ENCODE assay signal across 19 cellular contexts in the genomic region with DNA sequence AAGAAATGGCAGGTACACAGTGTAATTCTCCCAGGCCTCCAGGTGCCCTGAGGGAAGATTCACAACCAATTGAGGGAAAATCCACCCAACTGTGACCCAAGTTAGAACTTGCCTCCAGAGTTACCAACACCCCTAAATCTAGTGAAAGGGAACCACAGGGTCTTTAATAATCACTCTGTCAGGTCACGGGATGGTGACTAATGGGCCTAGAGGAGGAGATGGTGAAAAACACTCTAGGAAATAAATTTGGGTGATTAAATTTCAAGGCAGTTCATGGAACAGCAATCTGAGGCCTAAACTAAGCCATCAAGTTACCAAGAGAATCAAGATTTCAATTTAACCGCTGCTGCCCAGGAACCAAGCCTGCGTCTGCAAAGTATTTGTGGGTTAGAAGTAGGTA.
"Had no signal": no experiment of that assay in that cellular context is flagged by ENCODE, and none has a peak within 500 bp of the region (broad histone marks: within the 10 kb centered on the region; RNA-seq: fewer than 3 reads in every experiment).

No MANE protein-coding gene starts in this region.

- ATAC-seq: body of pancreas; effector memory CD8-positive, alpha-beta T cell; gastroesophageal sphincter; stimulated activated naive B cell treated with anti-CD40 and anti-IgM and Interleukin-4, amounts not matched to agents 10 μg/mL and 1 μg/mL and 100 μg/mL, for 72 hours had no signal

- H3K4me1 ChIP-seq: body of pancreas had no signal

- H3K4me3 ChIP-seq: body of pancreas, gastroesophageal sphincter, skin epidermis, tibial artery had no signal

- DNase-seq: activated CD4-positive, CD25-positive, alpha-beta regulatory T cell treated with anti-CD3 and anti-CD28 coated beads, Interleukin-2, amount 50 U/mL, for 72 hours; activated naive CD8-positive, alpha-beta T cell treated with anti-CD3 and anti-CD28 coated beads for 36 hours; amygdala; body of pancreas; cerebellar nuclear complex; effector memory CD8-positive, alpha-beta T cell; naive B cell; retina; stimulated activated CD4-positive, alpha-beta T cell treated with anti-CD3 and anti-CD28 coated beads, Interleukin-15, amount 100 ng/mL, for 24 hours; stimulated activated CD4-positive, alpha-beta T cell treated with anti-CD3 and anti-CD28 coated beads, Interleukin-4, amount 100 ng/mL, for 1 hour; stimulated activated naive B cell treated with anti-CD40 and anti-IgM and Interleukin-4, amounts not matched to agents 10 μg/mL and 1 μg/mL and 100 μg/mL, for 72 hours; T-helper 1 cell; T1000; tibial artery had no signal

- H3K27ac ChIP-seq: body of pancreas, neutrophil, skin epidermis, tibial artery had no signal

- H3K27ac Mint-ChIP-seq: activated naive CD8-positive, alpha-beta T cell treated with anti-CD3 and anti-CD28 coated beads for 36 hours; activated T-helper 1 cell treated with anti-CD3 and anti-CD28 coated beads, Interleukin-12 subunit alpha, Interleukin-12 subunit beta, Interleukin-2, Interleukin-4 antibody, amounts not matched to agents 30 ng/mL and 10 ng/mL and 1 ng/mL, durations not matched to agents 14 hours and 24 hours and 36 hours; dendritic cell treated with granulocyte-macrophage colony-stimulating factor and Interleukin-4, amounts not matched to agents 40 ng/mL and 50 ng/mL, for 4 days; effector memory CD8-positive, alpha-beta T cell; stimulated activated naive B cell treated with anti-CD40 and anti-IgM and Interleukin-4, amounts not matched to agents 10 μg/mL and 1 μg/mL and 100 μg/mL, for 72 hours had no signal

- H3K9me3 Mint-ChIP-seq: activated naive CD8-positive, alpha-beta T cell treated with anti-CD3 and anti-CD28 coated beads for 36 hours; activated T-helper 1 cell treated with anti-CD3 and anti-CD28 coated beads, Interleukin-12 subunit alpha, Interleukin-12 subunit beta, Interleukin-2, Interleukin-4 antibody, amounts not matched to agents 30 ng/mL and 10 ng/mL and 1 ng/mL, durations not matched to agents 14 hours and 24 hours and 36 hours; dendritic cell treated with granulocyte-macrophage colony-stimulating factor and Interleukin-4, amounts not matched to agents 40 ng/mL and 50 ng/mL, for 4 days; effector memory CD8-positive, alpha-beta T cell; naive B cell; stimulated activated naive B cell treated with anti-CD40 and anti-IgM and Interleukin-4, amounts not matched to agents 10 μg/mL and 1 μg/mL and 100 μg/mL, for 72 hours had no signal

- H3K36me3 Mint-ChIP-seq: activated naive CD8-positive, alpha-beta T cell treated with anti-CD3 and anti-CD28 coated beads for 36 hours; naive B cell; stimulated activated naive B cell treated with anti-CD40 and anti-IgM and Interleukin-4, amounts not matched to agents 10 μg/mL and 1 μg/mL and 100 μg/mL, for 72 hours had no signal

- H3K9me3 ChIP-seq: body of pancreas, gastroesophageal sphincter, neutrophil, tibial artery had no signal

- H3K36me3 ChIP-seq: gastroesophageal sphincter, neutrophil, tibial artery had no signal

- H3K27me3 ChIP-seq: body of pancreas had no signal

- H3K4me3 Mint-ChIP-seq: activated naive CD8-positive, alpha-beta T cell treated with anti-CD3 and anti-CD28 coated beads for 36 hours; activated T-helper 1 cell treated with anti-CD3 and anti-CD28 coated beads, Interleukin-12 subunit alpha, Interleukin-12 subunit beta, Interleukin-2, Interleukin-4 antibody, amounts not matched to agents 30 ng/mL and 10 ng/mL and 1 ng/mL, durations not matched to agents 14 hours and 24 hours and 36 hours; dendritic cell treated with granulocyte-macrophage colony-stimulating factor and Interleukin-4, amounts not matched to agents 40 ng/mL and 50 ng/mL, for 4 days; effector memory CD8-positive, alpha-beta T cell; stimulated activated naive B cell treated with anti-CD40 and anti-IgM and Interleukin-4, amounts not matched to agents 10 μg/mL and 1 μg/mL and 100 μg/mL, for 72 hours had no signal

- H3K4me1 Mint-ChIP-seq: activated naive CD8-positive, alpha-beta T cell treated with anti-CD3 and anti-CD28 coated beads for 36 hours; naive B cell; stimulated activated naive B cell treated with anti-CD40 and anti-IgM and Interleukin-4, amounts not matched to agents 10 μg/mL and 1 μg/mL and 100 μg/mL, for 72 hours had no signal
